Comparison of ENCODE assay signal across 8 cellular contexts in genomic region chr4:80362578-80363181, GRCh38. TPM values are rescaled to one million over a fixed set of nuclear protein-coding genes. Genes with fewer than 3 reads are reported as not detected.
DNase-seq lines count a peak whose midpoint lies in the region; ATAC-seq and TF ChIP-seq lines count a peak whose summit lies in the region.

No MANE protein-coding gene starts in this region.

- no peaks in the 10 kb centered on the region for H3K36me3 Mint-ChIP-seq in effector memory CD8-positive, alpha-beta T cell (ENCODE audit: insufficient read depth)
- no peaks in the 10 kb centered on the region for H3K36me3 Mint-ChIP-seq in nephron (ENCODE audit: low read depth)

- H3K4me1 Mint-ChIP-seq in effector memory CD8-positive, alpha-beta T cell (ENCODE audit: low read depth in 2 of 2): peaks cover 4% of the 10 kb centered on the region in 2 donors
- H3K4me1 Mint-ChIP-seq in nephron: peaks cover 5% of the 10 kb centered on the region

- H3K4me3 Mint-ChIP-seq in effector memory CD8-positive, alpha-beta T cell: no peak overlapping the region
- no peak overlapping the region for H3K4me3 Mint-ChIP-seq in nephron

- ATAC-seq in GM19395 (IDR thresholded peaks at IDR 0.05; ENCODE audit: unreplicated experiment): peak; percentile 59
- ATAC-seq in effector memory CD8-positive, alpha-beta T cell (replicated peaks): peak; percentile 54
- ATAC-seq in GM19452 (IDR thresholded peaks at IDR 0.05; ENCODE audit: unreplicated experiment): no peak
- ATAC-seq in esophagus mucosa: no peak

- TF ChIP-seq CTCF in nephron (IDR thresholded peaks at IDR 0.05; ENCODE audit: unreplicated experiment in 3 of 3): peak; percentile 68 to 84 (median 80)

- peaks cover 25 to 27% of the 10 kb centered on the region in 2 donors for H3K27me3 Mint-ChIP-seq in effector memory CD8-positive, alpha-beta T cell
- peaks cover 27% of the 10 kb centered on the region for H3K27me3 Mint-ChIP-seq in nephron (ENCODE audit: low read depth)

- no peak overlapping the region for H3K27ac Mint-ChIP-seq in effector memory CD8-positive, alpha-beta T cell
- no peak overlapping the region for H3K27ac Mint-ChIP-seq in nephron

- DNase-seq in DMS153 (lab: John Stamatoyannopoulos, UW) (peak; percentile 9), NCI-H1105 treated with DMSO at 0.1 percent for 48 hours (lab: John Stamatoyannopoulos, UW) (peak; percentile 11), UCSD-AML1 (lab: John Stamatoyannopoulos, UW; ENCODE audit: unreplicated experiment) (peak; percentile 14)
- DNase-seq in effector memory CD8-positive, alpha-beta T cell: peak; percentile 31 to 36 (median 34)

- H3K9me3 Mint-ChIP-seq in effector memory CD8-positive, alpha-beta T cell: no peaks in the 10 kb centered on the region
- peaks cover 2% of the 10 kb centered on the region for H3K9me3 Mint-ChIP-seq in nephron

RNA-seq across cellular contexts. Expression of gene CFAP299, which starts 27.1 kb away (rescaled TPM):
- not detected for total RNA-seq in esophagus mucosa

Comparison
In these comparisons a context has a peak if more than half of its experiments do, and no peak if none do; other contexts are left out.
1. ATAC-seq: peak in GM19395 (single experiment) and effector memory CD8-positive, alpha-beta T cell (single experiment); none in GM19452 (single experiment) and esophagus mucosa (single experiment).
2. Peak in every context shown above with its lines, with median percentiles within 50 percentile points of each other: DNase-seq.